In genomic region chr17:36532435-36532975, GRCh38 we compare ENCODE assay signal across 1 cellular context.
TF ChIP-seq lines count a peak whose summit lies in the region.

No MANE protein-coding gene starts in this region.

TF ChIP-seq in K562, 482 proteins besides CTCF, POLR2A, EP300 and RAD21:
- no peak for TF ChIP-seq POLR2G (IDR thresholded peaks at IDR 0.05; ENCODE audit: low read depth, low read length)
- no peak for TF ChIP-seq FOXP4 (CRISPR knock-in tag; IDR thresholded peaks at IDR 0.05; ENCODE audit: borderline replicate concordance)
- no peak for TF ChIP-seq MIER1 (IDR thresholded peaks at IDR 0.05; ENCODE audit: low read depth)
- TF ChIP-seq IRF1 (CRISPR knock-in tag; IDR thresholded peaks at IDR 0.05; ENCODE audit: borderline replicate concordance), result no peak
